In genomic region chr12:98490491-98491453, GRCh38 we compare ENCODE assay signal across 8 cellular contexts. TPM values are rescaled to one million over a fixed set of nuclear protein-coding genes. Genes with fewer than 3 reads are reported as not detected.
DNase-seq lines count a peak whose midpoint lies in the region; ATAC-seq and TF ChIP-seq lines count a peak whose summit lies in the region.

No MANE protein-coding gene starts in this region.

- no peaks in the 10 kb centered on the region for H4K20me1 ChIP-seq in DOHH2 (ENCODE audit: control insufficient read depth, insufficient read depth, low read depth, low read length)

- peaks cover 32% of the 10 kb centered on the region for H3K4me1 Mint-ChIP-seq in nephron progenitor cell
- H3K4me1 Mint-ChIP-seq in stimulated activated naive CD8-positive, alpha-beta T cell treated with anti-CD3 and anti-CD28 coated beads, Interleukin-15, Interleukin-2, amounts not matched to agents 100 ng/mL and 50 ng/mL, for 24 hours (ENCODE audit: low read depth) = peaks cover 5% of the 10 kb centered on the region

- peak overlapping the region; percentile 38; the same call in 1 of the 2 replicates for H3K27ac ChIP-seq in DOHH2 (ENCODE audit: low read depth, low read length)
- H3K27ac ChIP-seq in KOPT-K1 (ENCODE audit: low read depth, low read length, poor library complexity, severe bottlenecking) = peak overlapping the region; percentile 64
- H3K27ac ChIP-seq in Panc1 (ENCODE audit: low read length) = peak overlapping the region; percentile 83

- H3K79me2 ChIP-seq in DOHH2 (ENCODE audit: control insufficient read depth, low read length) = no peaks in the 10 kb centered on the region

- peak overlapping the region; percentile 62 for H3K4me2 ChIP-seq in DOHH2 (ENCODE audit: low read length)

- in situ Hi-C loops in Panc1 (cut with HindIII; ENCODE audit: low pct_unique_long_range_greater_than_20kb, low sequenced_read_pairs) = no loop called here

- H3K9me3 Mint-ChIP-seq in nephron progenitor cell = peaks cover 2% of the 10 kb centered on the region
- H3K9me3 Mint-ChIP-seq in stimulated activated naive CD8-positive, alpha-beta T cell treated with anti-CD3 and anti-CD28 coated beads, Interleukin-15, Interleukin-2, amounts not matched to agents 100 ng/mL and 50 ng/mL, for 24 hours = no peaks in the 10 kb centered on the region

- no peaks in the 10 kb centered on the region for H3K9me2 ChIP-seq in DOHH2 (replicated peaks; ENCODE audit: control insufficient read depth, low read length)

- peaks cover 18% of the 10 kb centered on the region for H3K4me1 ChIP-seq in DOHH2 (ENCODE audit: control insufficient read depth, low read length)
- H3K4me1 ChIP-seq in Panc1 (ENCODE audit: control insufficient read depth, insufficient read depth, low read length) = peaks cover 3% of the 10 kb centered on the region; the same call in 1 of the 2 replicates

- no peaks in the 10 kb centered on the region for H3K9me3 ChIP-seq in DOHH2 (ENCODE audit: control insufficient read depth, insufficient read depth, low read length)
- H3K9me3 ChIP-seq in KOPT-K1 (ENCODE audit: insufficient read depth, low read length, poor library complexity, severe bottlenecking) = no peaks in the 10 kb centered on the region
- no peaks in the 10 kb centered on the region for H3K9me3 ChIP-seq in Panc1 (ENCODE audit: control insufficient read depth, insufficient read depth, low read depth, low read length)

- intact Hi-C loops in Panc1 (cut with micrococcal nuclease; ENCODE audit: unreplicated experiment) = loop anchor here (2.0 kb wide), 2 partner anchors 26 to 64 kb away; no protein-coding TSS in a partner anchor

- ATAC-seq in GM21737 (IDR thresholded peaks at IDR 0.05; ENCODE audit: unreplicated experiment) = peak; percentile 92
- ATAC-seq in Panc1 = peak; percentile 96

- peak overlapping the region; percentile 30 for H3K4me3 Mint-ChIP-seq in nephron progenitor cell
- H3K4me3 Mint-ChIP-seq in stimulated activated naive CD8-positive, alpha-beta T cell treated with anti-CD3 and anti-CD28 coated beads, Interleukin-15, Interleukin-2, amounts not matched to agents 100 ng/mL and 50 ng/mL, for 24 hours = peak overlapping the region; percentile 37

- DNase-seq in Panc1 (ENCODE audit: low read depth, low spot score) (no peak), fibroblast of pulmonary artery (ENCODE audit: low read depth) (peak; percentile 93), nephron progenitor cell (peak; percentile 89)
- DNase-seq in activated T-helper 1 cell treated with anti-CD3 and anti-CD28 coated beads, Interleukin-2, amount 50 U/mL, for 16 hours (ENCODE audit: low read depth in 1 of 2, low spot score in 1 of 2) = peak; percentile 64 to 76

- H3F3A ChIP-seq in DOHH2 (ENCODE audit: control insufficient read depth, insufficient read depth) = no peaks in the 10 kb centered on the region

- BruUV-seq in Panc1 (replicated peaks; lab: Mats Ljungman, UMichigan) = no TSS peak

- H3K27me3 ChIP-seq in DOHH2 (ENCODE audit: control insufficient read depth, low read length) (no peaks in the 10 kb centered on the region), Panc1 (ENCODE audit: control insufficient read depth, insufficient read depth, low read length) (no peaks in the 10 kb centered on the region)

- CTCF ChIA-PET in Panc1 (lab: Charles Lee) = interaction anchor here (0.9 kb wide), 1 partner anchor 1710 kb away, joined by 3 read pairs; the partner anchor contains the start of gene ACTR6

- POLR2A ChIA-PET in Panc1 (lab: Charles Lee) = interaction anchor here (0.6 to 1.1 kb wide), 4 partner anchors 23 to 1438 kb away, joined by 3 to 18 read pairs (median 11); no protein-coding TSS in a partner anchor

- no peaks in the 10 kb centered on the region for H3K27me3 Mint-ChIP-seq in nephron progenitor cell (ENCODE audit: low read depth, poor library complexity)
- H3K27me3 Mint-ChIP-seq in stimulated activated naive CD8-positive, alpha-beta T cell treated with anti-CD3 and anti-CD28 coated beads, Interleukin-15, Interleukin-2, amounts not matched to agents 100 ng/mL and 50 ng/mL, for 24 hours = no peaks in the 10 kb centered on the region

- H3K36me3 ChIP-seq in DOHH2 (ENCODE audit: control insufficient read depth, low read length) (no peaks in the 10 kb centered on the region), KOPT-K1 (ENCODE audit: insufficient read depth, low read length) (no peaks in the 10 kb centered on the region), Panc1 (ENCODE audit: control insufficient read depth, insufficient read depth, low read length) (no peaks in the 10 kb centered on the region)

- peak; percentile 93 for TF ChIP-seq CTCF in DOHH2 (IDR thresholded peaks at IDR 0.05; ENCODE audit: low read depth, low read length, poor library complexity, severe bottlenecking)
- peak; percentile 95 for TF ChIP-seq CTCF in Panc1 (IDR thresholded peaks at IDR 0.05)
- TF ChIP-seq CTCF in fibroblast of pulmonary artery (IDR thresholded peaks at IDR 0.05; ENCODE audit: low read length, missing control alignments) = peak; percentile 93
- peak; percentile 81 for TF ChIP-seq CTCF in nephron progenitor cell (IDR thresholded peaks at IDR 0.05)

- H3K27ac Mint-ChIP-seq in nephron progenitor cell = peak overlapping the region; percentile 97
- peak overlapping the region; percentile 87 for H3K27ac Mint-ChIP-seq in stimulated activated naive CD8-positive, alpha-beta T cell treated with anti-CD3 and anti-CD28 coated beads, Interleukin-15, Interleukin-2, amounts not matched to agents 100 ng/mL and 50 ng/mL, for 24 hours

- no peaks in the 10 kb centered on the region for H3K36me3 Mint-ChIP-seq in nephron progenitor cell (ENCODE audit: low read depth)
- no peaks in the 10 kb centered on the region for H3K36me3 Mint-ChIP-seq in stimulated activated naive CD8-positive, alpha-beta T cell treated with anti-CD3 and anti-CD28 coated beads, Interleukin-15, Interleukin-2, amounts not matched to agents 100 ng/mL and 50 ng/mL, for 24 hours (ENCODE audit: low read depth)

- H3K4me3 ChIP-seq in DOHH2 (ENCODE audit: low read length) (peak overlapping the region; percentile 34; the same call in 1 of the 2 replicates), Panc1 (ENCODE audit: low read depth in 2 of 2, low read length in 2 of 2) (peak overlapping the region in 1 of 2 experiments; percentile 12; a peak in 2 of 4 replicates), fibroblast of pulmonary artery (replicated peaks; ENCODE audit: low read depth, low read length) (no peak overlapping the region)

RNA-seq across cellular contexts. Expression of gene TMPO, which starts 24.6 kb away (rescaled TPM):
- total RNA-seq in Panc1 (2021; ENCODE audit: unreplicated experiment) = 124 TPM
- 63.9 TPM for polyA plus RNA-seq in Panc1 (2012; ENCODE audit: insufficient read length)
